ENCODE assay signal across 2 cellular contexts in genomic region chr12:103905730-103906349, GRCh38.
A peak's percentile ranks its signal among the peaks of the same experiment; 100 is the strongest.
TF ChIP-seq lines count a peak whose summit lies in the region.

No MANE protein-coding gene starts in this region.

TF ChIP-seq in IMR-90, 13 proteins besides CTCF, POLR2A, EP300 and RAD21:
- TF ChIP-seq ELK1 (IDR thresholded peaks at IDR 0.05; ENCODE audit: borderline replicate concordance, low read depth, low read length): no peak
- TF ChIP-seq RFX5 (IDR thresholded peaks at IDR 0.05; ENCODE audit: low read depth, low read length): no peak
- no peak for TF ChIP-seq USF2 (IDR thresholded peaks at IDR 0.05; ENCODE audit: low read depth, low read length)
- TF ChIP-seq MAZ (IDR thresholded peaks at IDR 0.05; ENCODE audit: borderline replicate concordance, low read depth, low read length): no peak
- TF ChIP-seq FOS (IDR thresholded peaks at IDR 0.05; ENCODE audit: low read depth, low read length): no peak
- TF ChIP-seq MXI1 (IDR thresholded peaks at IDR 0.05; ENCODE audit: borderline replicate concordance, low read depth, low read length): no peak
- no peak for TF ChIP-seq CEBPB (IDR thresholded peaks at IDR 0.05; ENCODE audit: low read depth, low read length)
- TF ChIP-seq NFE2L2 (IDR thresholded peaks at IDR 0.05; ENCODE audit: low read depth, low read length): no peak
- TF ChIP-seq BHLHE40 (IDR thresholded peaks at IDR 0.05; ENCODE audit: low read depth, low read length): no peak
- no peak for TF ChIP-seq RCOR1 (IDR thresholded peaks at IDR 0.05; ENCODE audit: insufficient replicate concordance, low read length)
- no peak for TF ChIP-seq MAFK (IDR thresholded peaks at IDR 0.05; ENCODE audit: low read depth, low read length)
- no peak for TF ChIP-seq CHD1 (IDR thresholded peaks at IDR 0.05; ENCODE audit: low read depth, low read length)

TF ChIP-seq in GM12878, 131 proteins besides CTCF, POLR2A, EP300 and RAD21:
- peak in 1 of 2 experiments; percentile 100; a peak in 2 of 4 replicates for TF ChIP-seq ETV6 (conservative IDR thresholded peaks at IDR 0.05 in 1 of 2, IDR thresholded peaks at IDR 0.05 in 1 of 2; ENCODE audit: borderline replicate concordance in 1 of 2, low read depth in 1 of 2)
- TF ChIP-seq HDGF (IDR thresholded peaks at IDR 0.05): peak; percentile 78
- 0 out of 2 replicates have a peak, but pooled peaks have one; percentile 23 for TF ChIP-seq NBN (IDR thresholded peaks at IDR 0.05)
- peak; percentile 72 for TF ChIP-seq RUNX3 (IDR thresholded peaks at IDR 0.05; ENCODE audit: low read length)
- 0 out of 2 replicates have a peak, but pooled peaks have one; percentile 11 for TF ChIP-seq IKZF1 (conservative IDR thresholded peaks at IDR 0.05)
- no peak for TF ChIP-seq KLF5 (IDR thresholded peaks at IDR 0.05; ENCODE audit: partially characterized antibody)
- no peak for TF ChIP-seq ZNF592 (IDR thresholded peaks at IDR 0.05)
- TF ChIP-seq ZBED1 (IDR thresholded peaks at IDR 0.05; ENCODE audit: borderline replicate concordance): 0 out of 2 replicates have a peak, but pooled peaks have one; percentile 24
- no peak for TF ChIP-seq WRNIP1 (IDR thresholded peaks at IDR 0.05; ENCODE audit: borderline replicate concordance, low read depth, low read length)
- TF ChIP-seq EGR1 (IDR thresholded peaks at IDR 0.05; ENCODE audit: borderline replicate concordance in 1 of 2, low read depth in 2 of 2, low read length in 2 of 2): peak in 1 of 2 experiments; percentile 74; a peak in 2 of 3 replicates
- TF ChIP-seq JUNB (IDR thresholded peaks at IDR 0.05): peak; percentile 33; the same call in 1 of the 2 replicates
- TF ChIP-seq CREM (IDR thresholded peaks at IDR 0.05; ENCODE audit: low read depth): peak; percentile 62; the same call in 1 of the 2 replicates
- peak; percentile 27; the same call in 1 of the 2 replicates for TF ChIP-seq ATF7 (IDR thresholded peaks at IDR 0.05; ENCODE audit: low read depth)
- peak; percentile 74; the same call in 1 of the 2 replicates for TF ChIP-seq CREB1 (IDR thresholded peaks at IDR 0.05; ENCODE audit: low read depth)
TF ChIP-seq in GM12878: peak in this region for 11.
